In genomic region chr15:29432191-29433049, GRCh38 we compare ENCODE assay signal across 29 cellular contexts.
"Had no signal": no experiment of that assay in that cellular context is flagged by ENCODE, and none has a peak within 500 bp of the region (broad histone marks: within the 10 kb centered on the region; RNA-seq: fewer than 3 reads in every experiment).

No MANE protein-coding gene starts in this region.

- H3K27me3 ChIP-seq: left lung, stomach, thyroid gland, upper lobe of left lung had no signal

- H3K9me3 Mint-ChIP-seq: activated CD4-positive, alpha-beta memory T cell treated with anti-CD3 and anti-CD28 coated beads for 36 hours; activated CD4-positive, alpha-beta T cell treated with anti-CD3 and anti-CD28 coated beads, Interleukin-2, amount 10 ng/mL, durations not matched to agents 24 days and 14 days; activated naive CD4-positive, alpha-beta T cell treated with anti-CD3 and anti-CD28 coated beads, Interleukin-2, amount 50 U/mL, for 72 hours; activated T-cell treated with anti-CD3 and anti-CD28 coated beads, Interleukin-2, amount 50 U/mL, for 24 hours; activated T-helper 2 cell treated with anti-CD3 and anti-CD28 coated beads, Interferon-gamma antibody, Interleukin-2, Interleukin-4, amounts not matched to agents 10 μg/mL and 5 μg/mL and 100 μg/mL, durations not matched to agents 14 hours and 24 hours and 36 hours; central memory CD8-positive, alpha-beta T cell; dendritic cell treated with granulocyte-macrophage colony-stimulating factor and Interleukin-4, amounts not matched to agents 40 ng/mL and 50 ng/mL, for 4 days had no signal

- H3K4me3 Mint-ChIP-seq: activated CD4-positive, alpha-beta memory T cell treated with anti-CD3 and anti-CD28 coated beads for 36 hours; activated CD4-positive, alpha-beta T cell treated with anti-CD3 and anti-CD28 coated beads, Interleukin-2, amount 10 ng/mL, durations not matched to agents 24 days and 14 days; activated T-cell treated with anti-CD3 and anti-CD28 coated beads, Interleukin-2, amount 50 U/mL, for 24 hours; central memory CD8-positive, alpha-beta T cell; dendritic cell treated with granulocyte-macrophage colony-stimulating factor and Interleukin-4, amounts not matched to agents 40 ng/mL and 50 ng/mL, for 4 days; naive B cell; stimulated activated naive B cell treated with anti-CD40 and anti-IgM and Interleukin-4, amounts not matched to agents 10 μg/mL and 1 μg/mL and 100 μg/mL, for 72 hours had no signal

- H3K27ac Mint-ChIP-seq: activated CD4-positive, alpha-beta memory T cell treated with anti-CD3 and anti-CD28 coated beads for 36 hours; activated CD4-positive, alpha-beta T cell treated with anti-CD3 and anti-CD28 coated beads, Interleukin-2, amount 10 ng/mL, durations not matched to agents 24 days and 14 days; activated T-cell treated with anti-CD3 and anti-CD28 coated beads, Interleukin-2, amount 50 U/mL, for 24 hours; activated T-helper 2 cell treated with anti-CD3 and anti-CD28 coated beads, Interferon-gamma antibody, Interleukin-2, Interleukin-4, amounts not matched to agents 10 μg/mL and 5 μg/mL and 100 μg/mL, durations not matched to agents 14 hours and 24 hours and 36 hours; dendritic cell treated with granulocyte-macrophage colony-stimulating factor and Interleukin-4, amounts not matched to agents 40 ng/mL and 50 ng/mL, for 4 days; naive B cell; stimulated activated naive B cell treated with anti-CD40 and anti-IgM and Interleukin-4, amounts not matched to agents 10 μg/mL and 1 μg/mL and 100 μg/mL, for 72 hours had no signal

- H3K36me3 ChIP-seq: esophagus squamous epithelium, heart right ventricle, left lung, right lobe of liver, stomach, thyroid gland, upper lobe of left lung, WERI-Rb-1 had no signal

- FAIRE-seq: bronchial epithelial cell had no signal

- ATAC-seq: activated naive CD4-positive, alpha-beta T cell treated with anti-CD3 and anti-CD28 coated beads, Interleukin-2, amount 50 U/mL, for 72 hours; heart right ventricle; left lung; stimulated activated naive B cell treated with anti-CD40 and anti-IgM and Interleukin-4, amounts not matched to agents 10 μg/mL and 1 μg/mL and 100 μg/mL, for 72 hours had no signal

- H3K4me3 ChIP-seq: esophagus squamous epithelium, heart right ventricle, left lung, right lobe of liver, skin epidermis, stomach, thyroid gland, upper lobe of left lung had no signal

- H3K9me3 ChIP-seq: left lung, right lobe of liver, stomach, thyroid gland, upper lobe of left lung had no signal

- H3K36me3 Mint-ChIP-seq: activated CD4-positive, alpha-beta memory T cell treated with anti-CD3 and anti-CD28 coated beads for 36 hours; activated naive CD4-positive, alpha-beta T cell treated with anti-CD3 and anti-CD28 coated beads, Interleukin-2, amount 50 U/mL, for 72 hours; naive B cell; stimulated activated naive B cell treated with anti-CD40 and anti-IgM and Interleukin-4, amounts not matched to agents 10 μg/mL and 1 μg/mL and 100 μg/mL, for 72 hours had no signal

- H3K4me1 Mint-ChIP-seq: activated CD4-positive, alpha-beta T cell treated with anti-CD3 and anti-CD28 coated beads, Interleukin-2, amount 10 ng/mL, durations not matched to agents 24 days and 14 days; central memory CD8-positive, alpha-beta T cell; naive B cell; stimulated activated naive B cell treated with anti-CD40 and anti-IgM and Interleukin-4, amounts not matched to agents 10 μg/mL and 1 μg/mL and 100 μg/mL, for 72 hours had no signal

- DNase-seq: activated CD4-positive, alpha-beta memory T cell treated with anti-CD3 and anti-CD28 coated beads for 36 hours; activated CD4-positive, alpha-beta T cell treated with anti-CD3 and anti-CD28 coated beads, Interleukin-2, amount 10 ng/mL, durations not matched to agents 24 days and 14 days; activated CD4-positive, CD25-positive, alpha-beta regulatory T cell treated with anti-CD3 and anti-CD28 coated beads, Interleukin-2, amount 50 U/mL, for 72 hours; activated CD8-positive, alpha-beta memory T cell treated with anti-CD3 and anti-CD28 coated beads, Interleukin-2, amount 50 U/mL, for 48 hours; activated naive CD4-positive, alpha-beta T cell; activated T-cell treated with anti-CD3 and anti-CD28 coated beads, Interleukin-2, amount 50 U/mL, for 24 hours; effector CD4-positive, alpha-beta T cell; esophagus squamous epithelium; foreskin melanocyte; heart right ventricle; kidney glomerular epithelial cell; left lung; mammary epithelial cell; naive B cell; right lobe of liver; stimulated activated CD4-positive, alpha-beta T cell treated with anti-CD3 and anti-CD28 coated beads, Interleukin-12 subunit alpha, Interleukin-12 subunit beta, amount 100 ng/mL, for 4 hours; stimulated activated CD4-positive, alpha-beta T cell treated with anti-CD3 and anti-CD28 coated beads, Interleukin-4, amount 100 ng/mL, for 1 hour; stimulated activated naive B cell treated with anti-CD40 and anti-IgM and Interleukin-4, amounts not matched to agents 10 μg/mL and 1 μg/mL and 100 μg/mL, for 72 hours; stomach; T1000; thyroid gland; upper lobe of left lung; WERI-Rb-1 had no signal

- H3K4me1 ChIP-seq: esophagus squamous epithelium, heart right ventricle, left lung, right lobe of liver, stomach, thyroid gland, upper lobe of left lung had no signal

- H3K27me3 Mint-ChIP-seq: dendritic cell treated with granulocyte-macrophage colony-stimulating factor and Interleukin-4, amounts not matched to agents 40 ng/mL and 50 ng/mL, for 4 days had no signal

- H3K27ac ChIP-seq: esophagus squamous epithelium, heart right ventricle, left lung, right lobe of liver, skin epidermis, stomach, thyroid gland, upper lobe of left lung, WERI-Rb-1 had no signal
